Comparison of ENCODE assay signal across 15 cellular contexts in genomic region chr17:75396781-75397180, GRCh38. TPM values are rescaled to one million over a fixed set of nuclear protein-coding genes. Genes with fewer than 3 reads are reported as not detected.
DNase-seq lines count a peak whose midpoint lies in the region; ATAC-seq and TF ChIP-seq lines count a peak whose summit lies in the region.
"Had no signal": no experiment of that assay in that cellular context is flagged by ENCODE, and none has a peak within 500 bp of the region (broad histone marks: within the 10 kb centered on the region; RNA-seq: fewer than 3 reads in every experiment).

No MANE protein-coding gene starts in this region.

- ATAC-seq in HG03175 (IDR thresholded peaks at IDR 0.05; ENCODE audit: unreplicated experiment) (no peak), HG03095 (IDR thresholded peaks at IDR 0.05; ENCODE audit: unreplicated experiment) (no peak)
- ATAC-seq: left cardiac atrium had no signal

- DNase-seq in activated CD4-positive, alpha-beta T cell treated with anti-CD3 and anti-CD28 coated beads, Interleukin-2, amount 10 ng/mL, durations not matched to agents 24 days and 14 days = no peak
- DNase-seq in activated CD4-positive, alpha-beta T cell treated with anti-CD3 and anti-CD28 coated beads for 1 hour = no peak
- DNase-seq in NAMALWA (ENCODE audit: low spot score) = peak; percentile 50
- DNase-seq in activated naive CD8-positive, alpha-beta T cell treated with anti-CD3 and anti-CD28 coated beads for 36 hours = no peak
- DNase-seq in smooth muscle cell (lab: John Stamatoyannopoulos, UW; ENCODE audit: unreplicated experiment) = no peak
- DNase-seq in NCI-H345 (lab: John Stamatoyannopoulos, UW) = no peak
- DNase-seq: activated CD4-positive, alpha-beta T cell treated with anti-CD3 and anti-CD28 coated beads, Interleukin-2, amount 50 U/mL, for 48 hours; esophagus squamous epithelium; left cardiac atrium; NCI-H146; NCI-H526; RPMI8226; sigmoid colon had no signal

- H3K9me3 Mint-ChIP-seq in activated CD4-positive, alpha-beta T cell treated with anti-CD3 and anti-CD28 coated beads, Interleukin-2, amount 10 ng/mL, durations not matched to agents 24 days and 14 days = no peaks in the 10 kb centered on the region
- H3K9me3 Mint-ChIP-seq in activated naive CD8-positive, alpha-beta T cell treated with anti-CD3 and anti-CD28 coated beads for 36 hours = no peaks in the 10 kb centered on the region

- no peak for TF ChIP-seq CTCF in smooth muscle cell (IDR thresholded peaks at IDR 0.05; ENCODE audit: borderline replicate concordance, insufficient read depth, poor library complexity, severe bottlenecking)

- 78% methylated on average over 2 of the region's 2 CpGs for whole genome bisulfite sequencing in smooth muscle cell (ENCODE audit: low lambda C conversion rate)

- H4K20me1 ChIP-seq in smooth muscle cell (ENCODE audit: low read depth) = peaks cover 38% of the 10 kb centered on the region

- peak overlapping the region; percentile 17 for H3K27ac ChIP-seq in smooth muscle cell (ENCODE audit: low read depth)
- H3K27ac ChIP-seq: esophagus squamous epithelium, sigmoid colon had no signal

- H3K4me3 Mint-ChIP-seq in activated CD4-positive, alpha-beta T cell treated with anti-CD3 and anti-CD28 coated beads, Interleukin-2, amount 10 ng/mL, durations not matched to agents 24 days and 14 days = no peak overlapping the region
- no peak overlapping the region for H3K4me3 Mint-ChIP-seq in activated naive CD8-positive, alpha-beta T cell treated with anti-CD3 and anti-CD28 coated beads for 36 hours

- no peaks in the 10 kb centered on the region for H3K27me3 ChIP-seq in smooth muscle cell (ENCODE audit: low read depth)
- H3K27me3 ChIP-seq: esophagus squamous epithelium, sigmoid colon had no signal

- peaks cover 10% of the 10 kb centered on the region for H3F3A ChIP-seq in smooth muscle cell (ENCODE audit: low read depth)

- no peak overlapping the region for H3K9ac ChIP-seq in smooth muscle cell (ENCODE audit: low read depth)

- H3K36me3 Mint-ChIP-seq in activated CD4-positive, alpha-beta T cell treated with anti-CD3 and anti-CD28 coated beads, Interleukin-2, amount 10 ng/mL, durations not matched to agents 24 days and 14 days (ENCODE audit: low read depth) = peaks cover 26% of the 10 kb centered on the region
- peaks cover 25% of the 10 kb centered on the region for H3K36me3 Mint-ChIP-seq in activated naive CD8-positive, alpha-beta T cell treated with anti-CD3 and anti-CD28 coated beads for 36 hours

- H3K4me1 ChIP-seq in smooth muscle cell (ENCODE audit: low read depth) = peaks cover 27% of the 10 kb centered on the region

- no peaks in the 10 kb centered on the region for H3K9me3 ChIP-seq in smooth muscle cell (replicated peaks; ENCODE audit: low read depth)
- H3K9me3 ChIP-seq: esophagus squamous epithelium, sigmoid colon had no signal

- no peak overlapping the region for H2AFZ ChIP-seq in smooth muscle cell (ENCODE audit: low read depth)

- H3K27ac Mint-ChIP-seq in activated CD4-positive, alpha-beta T cell treated with anti-CD3 and anti-CD28 coated beads, Interleukin-2, amount 10 ng/mL, durations not matched to agents 24 days and 14 days = peak overlapping the region; percentile 75
- H3K27ac Mint-ChIP-seq in activated naive CD8-positive, alpha-beta T cell treated with anti-CD3 and anti-CD28 coated beads for 36 hours = peak overlapping the region; percentile 50

- H3K27me3 Mint-ChIP-seq in activated CD4-positive, alpha-beta T cell treated with anti-CD3 and anti-CD28 coated beads, Interleukin-2, amount 10 ng/mL, durations not matched to agents 24 days and 14 days = no peaks in the 10 kb centered on the region
- no peaks in the 10 kb centered on the region for H3K27me3 Mint-ChIP-seq in activated naive CD8-positive, alpha-beta T cell treated with anti-CD3 and anti-CD28 coated beads for 36 hours

- intact Hi-C loops in activated CD4-positive, alpha-beta T cell treated with anti-CD3 and anti-CD28 coated beads, Interleukin-2, amount 10 ng/mL, durations not matched to agents 24 days and 14 days (cut with micrococcal nuclease) = no loop called here

- H3K36me3 ChIP-seq in smooth muscle cell (ENCODE audit: low read depth) = no peaks in the 10 kb centered on the region
- H3K36me3 ChIP-seq: esophagus squamous epithelium, sigmoid colon had no signal

- H3K4me1 Mint-ChIP-seq in activated CD4-positive, alpha-beta T cell treated with anti-CD3 and anti-CD28 coated beads, Interleukin-2, amount 10 ng/mL, durations not matched to agents 24 days and 14 days = peaks cover 58% of the 10 kb centered on the region
- peaks cover 65% of the 10 kb centered on the region for H3K4me1 Mint-ChIP-seq in activated naive CD8-positive, alpha-beta T cell treated with anti-CD3 and anti-CD28 coated beads for 36 hours

- no peak overlapping the region for H3K4me2 ChIP-seq in smooth muscle cell

- H3K4me3 ChIP-seq in smooth muscle cell = no peak overlapping the region
- H3K4me3 ChIP-seq: esophagus squamous epithelium, sigmoid colon had no signal

- peaks cover 91% of the 10 kb centered on the region for H3K79me2 ChIP-seq in smooth muscle cell (ENCODE audit: low read depth)

RNA-seq across cellular contexts. Expression of gene GRB2, which starts 8.7 kb away (rescaled TPM):
- total RNA-seq in activated CD4-positive, alpha-beta T cell treated with anti-CD3 and anti-CD28 coated beads, Interleukin-2, amount 10 ng/mL, durations not matched to agents 24 days and 14 days = 172 and 182 TPM in 2 replicates
- 100 to 1,000 TPM; 161 to 165 TPM for total RNA-seq in activated naive CD8-positive, alpha-beta T cell treated with anti-CD3 and anti-CD28 coated beads for 36 hours
- 62.4 and 76.5 TPM in 2 replicates for total RNA-seq in smooth muscle cell
- 80.1 and 83.2 TPM in 2 replicates for polyA plus RNA-seq in smooth muscle cell

RNA-seq across cellular contexts. Expression of gene TMEM94, which starts 59.7 kb away (rescaled TPM):
- total RNA-seq in activated CD4-positive, alpha-beta T cell treated with anti-CD3 and anti-CD28 coated beads, Interleukin-2, amount 10 ng/mL, durations not matched to agents 24 days and 14 days = 68.9 and 69.5 TPM in 2 replicates
- total RNA-seq in activated naive CD8-positive, alpha-beta T cell treated with anti-CD3 and anti-CD28 coated beads for 36 hours = 10 to 100 TPM; 46.6 to 55.5 TPM
- total RNA-seq in smooth muscle cell = 18.4 and 35.9 TPM in 2 replicates
- polyA plus RNA-seq in smooth muscle cell = 25.9 and 26.3 TPM in 2 replicates
